In genomic region chr19:17305517-17306284, GRCh38 we compare ENCODE assay signal across 1 cellular context.
TF ChIP-seq lines count a peak whose summit lies in the region.

Gene MRPL34, plus strand, starts transcription at chr19:17305872. Its CDS starts 21 bp downstream, at chr19:17305893.

TF ChIP-seq in HepG2, 621 proteins besides CTCF, POLR2A, EP300 and RAD21 (continued from another document and continues in another):
- TF ChIP-seq MAFG (CRISPR knock-in tag; IDR thresholded peaks at IDR 0.05) (no peak), ZNF614 (CRISPR knock-in tag; IDR thresholded peaks at IDR 0.05; ENCODE audit: borderline replicate concordance) (peak; percentile 37; the same call in 1 of the 2 replicates), ZBTB4 (CRISPR knock-in tag; IDR thresholded peaks at IDR 0.05; ENCODE audit: borderline replicate concordance) (no peak), GATAD1 (CRISPR knock-in tag; IDR thresholded peaks at IDR 0.05) (peak; percentile 64), ZNF788 (CRISPR knock-in tag; IDR thresholded peaks at IDR 0.05; ENCODE audit: borderline replicate concordance) (no peak), CHD2 (IDR thresholded peaks at IDR 0.05; ENCODE audit: low read depth, low read length) (peak; percentile 64), GFI1 (CRISPR knock-in tag; IDR thresholded peaks at IDR 0.05; ENCODE audit: borderline replicate concordance) (0 out of 2 replicates have a peak, but pooled peaks have one; percentile 9), ZSCAN31 (CRISPR knock-in tag; IDR thresholded peaks at IDR 0.05; ENCODE audit: low read depth) (peak; percentile 25; the same call in 1 of the 2 replicates), ATF5 (CRISPR knock-in tag; IDR thresholded peaks at IDR 0.05; ENCODE audit: low read depth) (no peak), NAIF1 (CRISPR knock-in tag; IDR thresholded peaks at IDR 0.05; ENCODE audit: borderline replicate concordance) (no peak; the same call in 1 of the 2 replicates), RXRB (CRISPR knock-in tag; IDR thresholded peaks at IDR 0.05; ENCODE audit: borderline replicate concordance) (no peak; the same call in 1 of the 2 replicates), PATZ1 (CRISPR knock-in tag; IDR thresholded peaks at IDR 0.05) (peak; percentile 61; the same call in 1 of the 2 replicates), RCOR2 (CRISPR knock-in tag; IDR thresholded peaks at IDR 0.05) (no peak), SMAD1 (CRISPR knock-in tag; IDR thresholded peaks at IDR 0.05; ENCODE audit: borderline replicate concordance, low read depth) (no peak), ZNF20 (CRISPR knock-in tag; IDR thresholded peaks at IDR 0.05) (no peak), NR2F1 (CRISPR knock-in tag; IDR thresholded peaks at IDR 0.05) (no peak), ZNF253 (CRISPR knock-in tag; IDR thresholded peaks at IDR 0.05; ENCODE audit: borderline replicate concordance) (0 out of 2 replicates have a peak, but pooled peaks have one; percentile 74), ZNF432 (CRISPR knock-in tag; IDR thresholded peaks at IDR 0.05; ENCODE audit: borderline replicate concordance) (no peak), SALL2 (CRISPR knock-in tag; IDR thresholded peaks at IDR 0.05) (no peak), ZNF383 (CRISPR knock-in tag; IDR thresholded peaks at IDR 0.05; ENCODE audit: borderline replicate concordance) (no peak), ZNF343 (CRISPR knock-in tag; IDR thresholded peaks at IDR 0.05) (0 out of 2 replicates have a peak, but pooled peaks have one; percentile 69), ZNF878 (CRISPR knock-in tag; IDR thresholded peaks at IDR 0.05) (no peak; the same call in 1 of the 2 replicates), ARNT2 (CRISPR knock-in tag; IDR thresholded peaks at IDR 0.05; ENCODE audit: low read depth) (peak; percentile 69), ATF7 (IDR thresholded peaks at IDR 0.05) (no peak), ATF7 (CRISPR knock-in tag; IDR thresholded peaks at IDR 0.05) (no peak), ZNF282 (IDR thresholded peaks at IDR 0.05; ENCODE audit: partially characterized antibody) (no peak), MEF2D (CRISPR knock-in tag; IDR thresholded peaks at IDR 0.05) (no peak; the same call in 1 of the 2 replicates), MXD1 (CRISPR knock-in tag; IDR thresholded peaks at IDR 0.05) (peak; percentile 78; the same call in 1 of the 2 replicates), ZBTB7B (CRISPR knock-in tag; IDR thresholded peaks at IDR 0.05) (peak; percentile 60; the same call in 1 of the 2 replicates), NFKBIZ (CRISPR knock-in tag; IDR thresholded peaks at IDR 0.05) (no peak), ZNF75D (CRISPR knock-in tag; IDR thresholded peaks at IDR 0.05; ENCODE audit: borderline replicate concordance) (no peak), ZFP82 (CRISPR knock-in tag; IDR thresholded peaks at IDR 0.05; ENCODE audit: borderline replicate concordance) (peak; percentile 78; the same call in 1 of the 2 replicates), ZNF644 (CRISPR knock-in tag; IDR thresholded peaks at IDR 0.05; ENCODE audit: low read depth) (no peak), ZNF768 (CRISPR knock-in tag; IDR thresholded peaks at IDR 0.05) (peak; percentile 98), CREB1 (IDR thresholded peaks at IDR 0.05) (peak; percentile 51; the same call in 1 of the 2 replicates), CREB1 (CRISPR knock-in tag; IDR thresholded peaks at IDR 0.05) (peak; percentile 63), GABPA (IDR thresholded peaks at IDR 0.05; ENCODE audit: low read depth, low read length) (no peak), GABPA (CRISPR knock-in tag; IDR thresholded peaks at IDR 0.05; ENCODE audit: low read depth) (peak; percentile 70), ZFX (CRISPR knock-in tag; IDR thresholded peaks at IDR 0.05; ENCODE audit: low read depth) (peak; percentile 89), MEIS2 (CRISPR knock-in tag; IDR thresholded peaks at IDR 0.05) (peak; percentile 47; the same call in 1 of the 2 replicates), RNF219 (CRISPR knock-in tag; IDR thresholded peaks at IDR 0.05) (no peak), ZNF883 (CRISPR knock-in tag; IDR thresholded peaks at IDR 0.05; ENCODE audit: not compliant biosample characterization) (peak; percentile 76), ZHX2 (IDR thresholded peaks at IDR 0.05; ENCODE audit: low read depth) (0 out of 2 replicates have a peak, but pooled peaks have one; percentile 15), ZHX2 (CRISPR knock-in tag; IDR thresholded peaks at IDR 0.05; ENCODE audit: borderline replicate concordance) (no peak; the same call in 1 of the 2 replicates), ZNF615 (CRISPR knock-in tag; IDR thresholded peaks at IDR 0.05; ENCODE audit: borderline replicate concordance) (no peak), BORCS8-MEF2B (CRISPR knock-in tag; IDR thresholded peaks at IDR 0.05) (peak; percentile 71; the same call in 1 of the 2 replicates)
- TF ChIP-seq, protein P1, sequence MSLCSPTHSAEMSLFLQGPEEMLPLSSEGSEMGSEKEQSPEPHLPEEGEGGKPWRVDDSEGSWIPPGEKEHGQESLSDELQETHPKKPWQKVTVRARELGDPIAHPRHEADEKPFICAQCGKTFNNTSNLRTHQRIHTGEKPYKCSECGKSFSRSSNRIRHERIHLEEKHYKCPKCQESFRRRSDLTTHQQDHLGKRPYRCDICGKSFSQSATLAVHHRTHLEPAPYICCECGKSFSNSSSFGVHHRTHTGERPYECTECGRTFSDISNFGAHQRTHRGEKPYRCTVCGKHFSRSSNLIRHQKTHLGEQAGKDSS (CRISPR knock-in tag; IDR thresholded peaks at IDR 0.05; ENCODE audit: borderline replicate concordance, low read depth) = no peak; the same call in 1 of the 2 replicates
- TF ChIP-seq, protein P2, sequence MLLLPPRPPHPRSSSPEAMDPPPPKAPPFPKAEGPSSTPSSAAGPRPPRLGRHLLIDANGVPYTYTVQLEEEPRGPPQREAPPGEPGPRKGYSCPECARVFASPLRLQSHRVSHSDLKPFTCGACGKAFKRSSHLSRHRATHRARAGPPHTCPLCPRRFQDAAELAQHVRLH (CRISPR knock-in tag; IDR thresholded peaks at IDR 0.05; ENCODE audit: borderline replicate concordance, low read depth) = 0 out of 2 replicates have a peak, but pooled peaks have one; percentile 67
- TF ChIP-seq, protein P3, sequence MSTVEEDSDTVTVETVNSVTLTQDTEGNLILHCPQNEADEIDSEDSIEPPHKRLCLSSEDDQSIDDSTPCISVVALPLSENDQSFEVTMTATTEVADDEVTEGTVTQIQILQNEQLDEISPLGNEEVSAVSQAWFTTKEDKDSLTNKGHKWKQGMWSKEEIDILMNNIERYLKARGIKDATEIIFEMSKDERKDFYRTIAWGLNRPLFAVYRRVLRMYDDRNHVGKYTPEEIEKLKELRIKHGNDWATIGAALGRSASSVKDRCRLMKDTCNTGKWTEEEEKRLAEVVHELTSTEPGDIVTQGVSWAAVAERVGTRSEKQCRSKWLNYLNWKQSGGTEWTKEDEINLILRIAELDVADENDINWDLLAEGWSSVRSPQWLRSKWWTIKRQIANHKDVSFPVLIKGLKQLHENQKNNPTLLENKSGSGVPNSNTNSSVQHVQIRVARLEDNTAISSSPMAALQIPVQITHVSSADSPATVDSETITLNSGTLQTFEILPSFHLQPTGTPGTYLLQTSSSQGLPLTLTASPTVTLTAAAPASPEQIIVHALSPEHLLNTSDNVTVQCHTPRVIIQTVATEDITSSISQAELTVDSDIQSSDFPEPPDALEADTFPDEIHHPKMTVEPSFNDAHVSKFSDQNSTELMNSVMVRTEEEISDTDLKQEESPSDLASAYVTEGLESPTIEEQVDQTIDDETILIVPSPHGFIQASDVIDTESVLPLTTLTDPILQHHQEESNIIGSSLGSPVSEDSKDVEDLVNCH (CRISPR knock-in tag; IDR thresholded peaks at IDR 0.05) = no peak
